ENCODE assay signal across 8 cellular contexts in the genomic region with DNA sequence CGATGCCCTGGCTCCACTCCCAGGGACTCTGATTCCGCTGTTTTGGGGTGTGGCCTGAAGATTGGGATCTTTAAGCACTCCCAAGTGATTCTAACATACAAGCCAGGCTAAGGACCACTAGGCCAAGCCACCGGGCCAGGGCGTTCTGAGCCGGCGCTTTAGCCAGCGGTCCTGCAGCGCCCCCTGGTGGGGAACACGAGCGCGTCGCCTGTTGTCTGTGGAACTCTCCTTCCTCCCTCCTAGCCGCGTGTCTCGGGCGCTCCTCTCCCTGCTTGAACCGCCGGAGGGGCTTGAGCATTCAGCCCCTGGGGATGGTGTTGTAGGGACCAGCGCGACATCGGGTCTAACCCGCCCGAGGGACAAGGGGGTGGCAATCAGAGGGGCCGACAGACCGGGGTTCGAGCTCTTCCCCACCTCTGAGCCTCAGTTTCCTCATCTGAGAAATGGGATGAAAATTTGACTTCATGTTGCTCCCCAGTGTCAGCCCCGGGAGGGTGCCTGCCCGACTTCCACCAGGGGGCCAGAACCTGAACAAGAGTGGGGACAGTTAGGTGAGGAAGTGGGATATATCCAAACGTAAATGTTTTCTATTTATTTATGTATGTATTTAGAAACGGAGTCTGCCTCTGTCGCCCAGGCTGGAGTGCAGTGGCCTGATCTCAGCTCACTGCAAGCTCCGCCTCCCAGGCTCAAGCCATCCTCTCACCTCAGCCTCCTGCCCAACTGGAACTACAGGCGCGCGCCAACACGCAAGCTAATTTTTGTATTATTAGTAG. TPM values are rescaled to one million over a fixed set of nuclear protein-coding genes. Genes with fewer than 3 reads are reported as not detected.
DNase-seq lines count a peak whose midpoint lies in the region; ATAC-seq and TF ChIP-seq lines count a peak whose summit lies in the region.

No MANE protein-coding gene starts in this region.

- H3K27me3 ChIP-seq in fibroblast of lung (ENCODE audit: control insufficient read depth, insufficient read depth, low read length), result no peaks in the 10 kb centered on the region

- H3K36me3 ChIP-seq in OCI-LY7 (ENCODE audit: insufficient read depth, low read length) (no peaks in the 10 kb centered on the region), fibroblast of lung (ENCODE audit: control insufficient read depth, insufficient read depth, low read length) (no peaks in the 10 kb centered on the region)

- H3K4me3 ChIP-seq in OCI-LY7 (ENCODE audit: low read depth, low read length, poor library complexity, severe bottlenecking) (no peak overlapping the region), fibroblast of lung (replicated peaks in 1 of 4; ENCODE audit: control extremely low read depth in 1 of 4, insufficient read depth in 1 of 4, low read depth in 3 of 4, low read length in 4 of 4) (no peak overlapping the region)

- CTCF ChIA-PET in OCI-LY7 (lab: Charles Lee; ENCODE audit: unreplicated experiment), result no interaction called here

- H3K9me2 ChIP-seq in OCI-LY7 (ENCODE audit: insufficient read depth, low read length), result no peaks in the 10 kb centered on the region

- H3K27me3 Mint-ChIP-seq in activated T-cell treated with anti-CD3 and anti-CD28 coated beads, Interleukin-2, amount 50 U/mL, for 24 hours, result peaks cover 33% of the 10 kb centered on the region
- no peaks in the 10 kb centered on the region for H3K27me3 Mint-ChIP-seq in neural crest cell (ENCODE audit: low read depth)
- peaks cover 40% of the 10 kb centered on the region for H3K27me3 Mint-ChIP-seq in stimulated activated naive CD8-positive, alpha-beta T cell treated with anti-CD3 and anti-CD28 coated beads, Interleukin-15, amount 100 ng/mL, for 72 hours

- H3K4me1 ChIP-seq in OCI-LY7 (ENCODE audit: insufficient read depth, low read length, poor library complexity, severe bottlenecking), result peaks cover 4% of the 10 kb centered on the region
- H3K4me1 ChIP-seq in fibroblast of lung (ENCODE audit: control insufficient read depth, extremely low read depth, insufficient read depth, low read length), result no peaks in the 10 kb centered on the region

- H4K20me1 ChIP-seq in OCI-LY7 (ENCODE audit: insufficient read depth, low read length) (no peaks in the 10 kb centered on the region), fibroblast of lung (ENCODE audit: control insufficient read depth, extremely low read depth, insufficient read depth, low read length) (no peaks in the 10 kb centered on the region)

- POLR2A ChIA-PET in OCI-LY7 (lab: Charles Lee), result no interaction called here

- peak; percentile 85 for DNase-seq in CD1c-positive myeloid dendritic cell (ENCODE audit: extremely low spot score)
- DNase-seq in HK-2 (ENCODE audit: unreplicated experiment), result peak; percentile 85
- peak; percentile 85 for DNase-seq in OCI-LY7 (ENCODE audit: low spot score)
- DNase-seq in activated T-cell treated with anti-CD3 and anti-CD28 coated beads, Interleukin-2, amount 50 U/mL, for 24 hours, result peak; percentile 88
- DNase-seq in fibroblast of lung (ENCODE audit: low read depth in 2 of 2), result peak; percentile 52 to 71
- peak; percentile 96 for DNase-seq in neural crest cell (ENCODE audit: low read depth, low spot score)
- peak; percentile 79 to 80 for DNase-seq in stimulated activated naive CD8-positive, alpha-beta T cell treated with anti-CD3 and anti-CD28 coated beads, Interleukin-15, amount 100 ng/mL, for 72 hours

- H3K27ac ChIP-seq in OCI-LY7 (ENCODE audit: low read depth, low read length, poor library complexity, severe bottlenecking) (no peak overlapping the region), fibroblast of lung (ENCODE audit: insufficient read depth, low read length) (no peak overlapping the region)

- H3K79me2 ChIP-seq in OCI-LY7 (ENCODE audit: insufficient read depth, low read depth, low read length) (no peaks in the 10 kb centered on the region), fibroblast of lung (ENCODE audit: control insufficient read depth, insufficient read depth, low read length) (no peaks in the 10 kb centered on the region)

- H3K36me3 Mint-ChIP-seq in activated T-cell treated with anti-CD3 and anti-CD28 coated beads, Interleukin-2, amount 50 U/mL, for 24 hours (ENCODE audit: low read depth), result no peaks in the 10 kb centered on the region
- H3K36me3 Mint-ChIP-seq in neural crest cell (ENCODE audit: low read depth), result no peaks in the 10 kb centered on the region

- H3K27ac Mint-ChIP-seq in activated T-cell treated with anti-CD3 and anti-CD28 coated beads, Interleukin-2, amount 50 U/mL, for 24 hours, result no peak overlapping the region
- H3K27ac Mint-ChIP-seq in neural crest cell (ENCODE audit: unreplicated experiment), result no peak overlapping the region
- no peak overlapping the region for H3K27ac Mint-ChIP-seq in stimulated activated naive CD8-positive, alpha-beta T cell treated with anti-CD3 and anti-CD28 coated beads, Interleukin-15, amount 100 ng/mL, for 72 hours

- H3K4me1 Mint-ChIP-seq in activated T-cell treated with anti-CD3 and anti-CD28 coated beads, Interleukin-2, amount 50 U/mL, for 24 hours (ENCODE audit: low read depth), result peaks cover 10% of the 10 kb centered on the region
- no peaks in the 10 kb centered on the region for H3K4me1 Mint-ChIP-seq in neural crest cell
- peaks cover 19% of the 10 kb centered on the region for H3K4me1 Mint-ChIP-seq in stimulated activated naive CD8-positive, alpha-beta T cell treated with anti-CD3 and anti-CD28 coated beads, Interleukin-15, amount 100 ng/mL, for 72 hours

- H3K4me3 Mint-ChIP-seq in activated T-cell treated with anti-CD3 and anti-CD28 coated beads, Interleukin-2, amount 50 U/mL, for 24 hours, result no peak overlapping the region
- no peak overlapping the region for H3K4me3 Mint-ChIP-seq in neural crest cell
- no peak overlapping the region for H3K4me3 Mint-ChIP-seq in stimulated activated naive CD8-positive, alpha-beta T cell treated with anti-CD3 and anti-CD28 coated beads, Interleukin-15, amount 100 ng/mL, for 72 hours

- H3K9ac ChIP-seq in fibroblast of lung (ENCODE audit: insufficient read depth, low read length), result no peak overlapping the region

- H3K9me3 ChIP-seq in OCI-LY7 (ENCODE audit: low read length) (0 out of 2 replicates have a peak, but pooled peaks cover 5% of the 10 kb centered on the region), fibroblast of lung (ENCODE audit: control insufficient read depth, insufficient read depth, low read depth, low read length) (no peaks in the 10 kb centered on the region)

- ATAC-seq in stimulated activated naive CD8-positive, alpha-beta T cell treated with anti-CD3 and anti-CD28 coated beads, Interleukin-15, amount 100 ng/mL, for 72 hours, result peak; percentile 90
- no peak for ATAC-seq in GM18867 (IDR thresholded peaks at IDR 0.05; ENCODE audit: unreplicated experiment)

- H3K9me3 Mint-ChIP-seq in activated T-cell treated with anti-CD3 and anti-CD28 coated beads, Interleukin-2, amount 50 U/mL, for 24 hours, result peaks cover 3% of the 10 kb centered on the region
- no peaks in the 10 kb centered on the region for H3K9me3 Mint-ChIP-seq in neural crest cell
- peaks cover 0 to 9% of the 10 kb centered on the region in 2 donors for H3K9me3 Mint-ChIP-seq in stimulated activated naive CD8-positive, alpha-beta T cell treated with anti-CD3 and anti-CD28 coated beads, Interleukin-15, amount 100 ng/mL, for 72 hours

- no TSS peak for BruUV-seq in OCI-LY7 (replicated peaks; lab: Mats Ljungman, UMichigan)

- H3K4me2 ChIP-seq in OCI-LY7 (ENCODE audit: low read length) (peak overlapping the region; percentile 32; the same call in 1 of the 2 replicates), fibroblast of lung (ENCODE audit: extremely low read depth, insufficient read depth, low read length) (no peak overlapping the region)

- TF ChIP-seq CTCF in OCI-LY7 (conservative IDR thresholded peaks at IDR 0.05; ENCODE audit: low read length), result peak; percentile 95
- peak; percentile 74 to 91 for TF ChIP-seq CTCF in fibroblast of lung (conservative IDR thresholded peaks at IDR 0.05 in 1 of 2, IDR thresholded peaks at IDR 0.05 in 1 of 2; ENCODE audit: low read depth in 1 of 2, low read length in 2 of 2)
- TF ChIP-seq CTCF in neural crest cell (conservative IDR thresholded peaks at IDR 0.05), result peak; percentile 97

- H2AFZ ChIP-seq in OCI-LY7 (ENCODE audit: low read length) (peak overlapping the region; percentile 41; the same call in 1 of the 2 replicates), fibroblast of lung (ENCODE audit: low read length) (no peak overlapping the region)

- intact Hi-C loops in OCI-LY7 (cut with micrococcal nuclease; ENCODE audit: unreplicated experiment), result loop anchor here (1.0 to 2.0 kb wide), 3 partner anchors 111 to 233 kb away; no protein-coding TSS in a partner anchor

RNA-seq across cellular contexts. Expression of gene PNMA8B, which starts 18.0 kb away (rescaled TPM):
- total RNA-seq in OCI-LY7 (2014; rRNA removed; shearing (Covaris generic)), result 1.9 and 2.0 TPM in 2 replicates
- 0.33 and 0.40 TPM in 2 replicates for total RNA-seq in OCI-LY7 (2022)
- 1.3 and 1.7 TPM in 2 replicates for total RNA-seq in fibroblast of lung
- 0.12 and 0.14 TPM in 2 replicates for polyA plus RNA-seq in fibroblast of lung
- polyA plus RNA-seq in fibroblast of lung (2012), result 0.31 and 0.70 TPM in 2 replicates
- polyA minus RNA-seq in fibroblast of lung (ENCODE audit: low replicate concordance), result 0.08 and 1.0 TPM in 2 replicates
- total RNA-seq in neural crest cell, result 4.6 and 5.3 TPM in 2 replicates

RNA-seq across cellular contexts. Expression of gene PNMA8A, which starts 42.3 kb away (rescaled TPM):
- not detected in 2 replicates for total RNA-seq in OCI-LY7 (2014; rRNA removed; shearing (Covaris generic))
- not detected in 2 replicates for total RNA-seq in OCI-LY7 (2022)
- total RNA-seq in fibroblast of lung, result 3.9 and 8.9 TPM in 2 replicates
- 0.45 and 1.4 TPM in 2 replicates for polyA plus RNA-seq in fibroblast of lung
- 0.56 and 1.4 TPM in 2 replicates for polyA plus RNA-seq in fibroblast of lung (2012)
- polyA minus RNA-seq in fibroblast of lung (ENCODE audit: low replicate concordance), result 0.41 TPM in 1 of 2 replicates, not detected in the other
- 28.4 and 29.9 TPM in 2 replicates for total RNA-seq in neural crest cell
